ENCODE assay signal across 21 cellular contexts in genomic region chr15:39131605-39132004, GRCh38.
DNase-seq lines count a peak whose midpoint lies in the region; TF ChIP-seq lines count a peak whose summit lies in the region.
"Had no signal": no experiment of that assay in that cellular context is flagged by ENCODE, and none has a peak within 500 bp of the region (broad histone marks: within the 10 kb centered on the region; RNA-seq: fewer than 3 reads in every experiment).

No MANE protein-coding gene starts in this region.

- no peaks in the 10 kb centered on the region for H3K27me3 ChIP-seq in SJSA1 (replicated peaks)
- H3K27me3 ChIP-seq in sigmoid colon, result no peaks in the 10 kb centered on the region
- no peaks in the 10 kb centered on the region for H3K27me3 ChIP-seq in SJCRH30
- H3K27me3 ChIP-seq: brain microvascular endothelial cell, right atrium auricular region, tibial nerve had no signal

- H3K4me3 ChIP-seq in SJSA1 (no peak overlapping the region), fibroblast of villous mesenchyme (ENCODE audit: low read depth, low read length) (no peak overlapping the region), sigmoid colon (no peak overlapping the region), SJCRH30 (no peak overlapping the region)
- H3K4me3 ChIP-seq: GM12878, right atrium auricular region, tibial nerve had no signal

- no peak for TF ChIP-seq POLR2A in sigmoid colon (IDR thresholded peaks at IDR 0.05)

- 89 to 91% methylated on average over 4 of the region's 4 CpGs for WGBS in sigmoid colon, 2 donors

- in situ Hi-C loops in ACHN (cut with HindIII; ENCODE audit: low pct_ligation_motif_present, low pct_unique_long_range_greater_than_20kb, low sequenced_read_pairs), result no loop called here

- no peaks in the 10 kb centered on the region for H3K9me3 ChIP-seq in SJSA1 (replicated peaks)
- H3K9me3 ChIP-seq in sigmoid colon, result no peaks in the 10 kb centered on the region
- H3K9me3 ChIP-seq in SJCRH30 (replicated peaks), result no peaks in the 10 kb centered on the region
- H3K9me3 ChIP-seq: right atrium auricular region, tibial nerve had no signal

- TF ChIP-seq CTCF in fibroblast of villous mesenchyme (IDR thresholded peaks at IDR 0.05; ENCODE audit: insufficient read depth, low read depth, low read length) (no peak), sigmoid colon (IDR thresholded peaks at IDR 0.05) (no peak)

- no peaks in the 10 kb centered on the region for H3K36me3 ChIP-seq in SJSA1
- H3K36me3 ChIP-seq in sigmoid colon, result no peaks in the 10 kb centered on the region
- no peaks in the 10 kb centered on the region for H3K36me3 ChIP-seq in SJCRH30
- H3K36me3 ChIP-seq: brain microvascular endothelial cell, right atrium auricular region, tibial nerve had no signal

- TF ChIP-seq EP300 in sigmoid colon (IDR thresholded peaks at IDR 0.05), result no peak

- H3K27ac ChIP-seq in SJSA1 (peak overlapping the region; percentile 98), sigmoid colon (peak overlapping the region in 3 of 4 donors; percentile 78 to 83 (median 80)), SJCRH30 (no peak overlapping the region)
- H3K27ac ChIP-seq: brain microvascular endothelial cell, epithelial cell of prostate, right atrium auricular region, tibial nerve had no signal

- DNase-seq in ELR (ENCODE audit: low read depth) (peak; percentile 77), SJSA1 (ENCODE audit: low read depth in 1 of 2, low spot score in 2 of 2) (peak; percentile 59 to 86), fibroblast of villous mesenchyme (ENCODE audit: low read depth) (peak; percentile 39), sigmoid colon (no peak), ACHN (no peak), T-helper 9 cell (no peak), SJCRH30 (no peak)
- no peak for DNase-seq in activated CD4-positive, alpha-beta T cell treated with anti-CD3 and anti-CD28 coated beads, Interleukin-2, amount 50 U/mL, for 48 hours
- DNase-seq: activated B cell treated with CpG ODN at 0.5 μM for 24 hours, brain microvascular endothelial cell, cortex of kidney, GDM1, H9, NCI-H1092, NCI-H2081, NCI-H524 treated with DMSO at 0.1 percent for 48 hours, Right ventricle myocardium superior had no signal

- intact Hi-C loops in sigmoid colon (cut with DNase I), result no loop called here

- H3K4me1 ChIP-seq in SJSA1 (replicated peaks), result peaks cover 81% of the 10 kb centered on the region
- H3K4me1 ChIP-seq in sigmoid colon, result peaks cover 0 to 77% (median 41%) of the 10 kb centered on the region in 4 donors
- H3K4me1 ChIP-seq in SJCRH30, result peaks cover 29% of the 10 kb centered on the region

Comparison
In these comparisons a context has a peak if more than half of its experiments do, and no peak if none do; other contexts are left out.
1. DNase-seq: peak in ELR (single experiment), SJSA1 (2 of 2) and fibroblast of villous mesenchyme (single experiment); none in sigmoid colon (single experiment), ACHN (single experiment), T-helper 9 cell (single experiment), SJCRH30 (0 of 2) and activated CD4-positive, alpha-beta T cell treated with anti-CD3 and anti-CD28 coated beads, Interleukin-2, amount 50 U/mL, for 48 hours (0 of 2).